ENCODE assay signal across 8 cellular contexts in genomic region chr7:149261829-149262617, GRCh38. TPM values are rescaled to one million over a fixed set of nuclear protein-coding genes. Genes with fewer than 3 reads are reported as not detected.
DNase-seq lines count a peak whose midpoint lies in the region; ATAC-seq, FAIRE-seq and TF ChIP-seq lines count a peak whose summit lies in the region.

Gene ZNF783 (plus strand): TSS chr7:149262196. CDS start chr7:149262334, 138 bp downstream.

- H3K9me2 ChIP-seq in DOHH2 (replicated peaks; ENCODE audit: control insufficient read depth, low read length) = no peaks in the 10 kb centered on the region

- no peaks in the 10 kb centered on the region for H3K27me3 Mint-ChIP-seq in activated T-helper 2 cell treated with anti-CD3 and anti-CD28 coated beads, Interferon-gamma antibody, Interleukin-2, Interleukin-4, amounts not matched to agents 10 μg/mL and 5 μg/mL and 100 μg/mL, durations not matched to agents 14 hours and 24 hours and 36 hours (ENCODE audit: low read depth)
- H3K27me3 Mint-ChIP-seq in nephron progenitor cell (ENCODE audit: low read depth, poor library complexity) = peaks cover 3% of the 10 kb centered on the region
- no peaks in the 10 kb centered on the region for H3K27me3 Mint-ChIP-seq in stimulated activated naive CD8-positive, alpha-beta T cell treated with anti-CD3 and anti-CD28 coated beads, Interleukin-15, Interleukin-2, amounts not matched to agents 100 ng/mL and 50 ng/mL, for 24 hours

- peak within 1 kb of the TSS; percentile 76 for H3K4me3 ChIP-seq in DOHH2 (ENCODE audit: low read length)
- H3K4me3 ChIP-seq in fibroblast of the aortic adventitia (ENCODE audit: low read depth, low read length) = peak within 1 kb of the TSS; percentile 74

- no peak for FAIRE-seq in RCC 7860 (lab: Jason Lieb, UNC)

- peaks cover 33% of the 10 kb centered on the region for H3K36me3 Mint-ChIP-seq in activated T-helper 2 cell treated with anti-CD3 and anti-CD28 coated beads, Interferon-gamma antibody, Interleukin-2, Interleukin-4, amounts not matched to agents 10 μg/mL and 5 μg/mL and 100 μg/mL, durations not matched to agents 14 hours and 24 hours and 36 hours (ENCODE audit: low read depth)
- H3K36me3 Mint-ChIP-seq in nephron progenitor cell (ENCODE audit: low read depth) = peaks cover 25% of the 10 kb centered on the region
- H3K36me3 Mint-ChIP-seq in stimulated activated naive CD8-positive, alpha-beta T cell treated with anti-CD3 and anti-CD28 coated beads, Interleukin-15, Interleukin-2, amounts not matched to agents 100 ng/mL and 50 ng/mL, for 24 hours (ENCODE audit: low read depth) = peaks cover 30% of the 10 kb centered on the region

- no peaks in the 10 kb centered on the region for H3K27me3 ChIP-seq in DOHH2 (ENCODE audit: control insufficient read depth, low read length)

- in situ Hi-C loops in KBM-7 (cut with MboI; ENCODE audit: low pct_unique_long_range_greater_than_20kb, low sequenced_read_pairs) = no loop called here

- peak within 1 kb of the TSS; percentile 93 for H3K27ac Mint-ChIP-seq in activated T-helper 2 cell treated with anti-CD3 and anti-CD28 coated beads, Interferon-gamma antibody, Interleukin-2, Interleukin-4, amounts not matched to agents 10 μg/mL and 5 μg/mL and 100 μg/mL, durations not matched to agents 14 hours and 24 hours and 36 hours
- no peak within 1 kb of the TSS for H3K27ac Mint-ChIP-seq in nephron progenitor cell
- peak within 1 kb of the TSS; percentile 91 for H3K27ac Mint-ChIP-seq in stimulated activated naive CD8-positive, alpha-beta T cell treated with anti-CD3 and anti-CD28 coated beads, Interleukin-15, Interleukin-2, amounts not matched to agents 100 ng/mL and 50 ng/mL, for 24 hours

- H3K27ac ChIP-seq in DOHH2 (ENCODE audit: low read depth, low read length) = no peak within 1 kb of the TSS; the same call in 1 of the 2 replicates

- TF ChIP-seq CTCF in DOHH2 (IDR thresholded peaks at IDR 0.05; ENCODE audit: low read depth, low read length, poor library complexity, severe bottlenecking) (peak; percentile 75), fibroblast of the aortic adventitia (IDR thresholded peaks at IDR 0.05; ENCODE audit: insufficient read depth, low read length) (peak; percentile 56), nephron progenitor cell (IDR thresholded peaks at IDR 0.05) (peak; percentile 56)

- ATAC-seq in GM21717 (IDR thresholded peaks at IDR 0.05; ENCODE audit: unreplicated experiment) = peak; percentile 85

- no peaks in the 10 kb centered on the region; the same call in 1 of the 2 replicates for H4K20me1 ChIP-seq in DOHH2 (ENCODE audit: control insufficient read depth, insufficient read depth, low read depth, low read length)

- no peaks in the 10 kb centered on the region for H3K9me3 Mint-ChIP-seq in activated T-helper 2 cell treated with anti-CD3 and anti-CD28 coated beads, Interferon-gamma antibody, Interleukin-2, Interleukin-4, amounts not matched to agents 10 μg/mL and 5 μg/mL and 100 μg/mL, durations not matched to agents 14 hours and 24 hours and 36 hours
- H3K9me3 Mint-ChIP-seq in nephron progenitor cell = no peaks in the 10 kb centered on the region
- H3K9me3 Mint-ChIP-seq in stimulated activated naive CD8-positive, alpha-beta T cell treated with anti-CD3 and anti-CD28 coated beads, Interleukin-15, Interleukin-2, amounts not matched to agents 100 ng/mL and 50 ng/mL, for 24 hours = no peaks in the 10 kb centered on the region

- peak within 1 kb of the TSS; percentile 82 for H3K4me3 Mint-ChIP-seq in activated T-helper 2 cell treated with anti-CD3 and anti-CD28 coated beads, Interferon-gamma antibody, Interleukin-2, Interleukin-4, amounts not matched to agents 10 μg/mL and 5 μg/mL and 100 μg/mL, durations not matched to agents 14 hours and 24 hours and 36 hours (ENCODE audit: low read depth)
- peak within 1 kb of the TSS; percentile 80 for H3K4me3 Mint-ChIP-seq in nephron progenitor cell
- H3K4me3 Mint-ChIP-seq in stimulated activated naive CD8-positive, alpha-beta T cell treated with anti-CD3 and anti-CD28 coated beads, Interleukin-15, Interleukin-2, amounts not matched to agents 100 ng/mL and 50 ng/mL, for 24 hours = peak within 1 kb of the TSS; percentile 83

- DNase-seq in KBM-7 = peak; percentile 83
- peak; percentile 74 for DNase-seq in RCC 7860 (ENCODE audit: low spot score)
- DNase-seq in activated T-helper 2 cell treated with anti-CD3 and anti-CD28 coated beads, Interferon-gamma antibody, Interleukin-2, Interleukin-4, amounts not matched to agents 10 μg/mL and 5 μg/mL and 100 μg/mL, durations not matched to agents 14 hours and 24 hours and 36 hours (ENCODE audit: low spot score) = peak; percentile 84
- DNase-seq in fibroblast of the aortic adventitia (ENCODE audit: low read depth) = peak; percentile 90
- DNase-seq in nephron progenitor cell = peak; percentile 84

- no peaks in the 10 kb centered on the region for H3K9me3 ChIP-seq in DOHH2 (ENCODE audit: control insufficient read depth, insufficient read depth, low read length)

- H3K4me1 Mint-ChIP-seq in activated T-helper 2 cell treated with anti-CD3 and anti-CD28 coated beads, Interferon-gamma antibody, Interleukin-2, Interleukin-4, amounts not matched to agents 10 μg/mL and 5 μg/mL and 100 μg/mL, durations not matched to agents 14 hours and 24 hours and 36 hours (ENCODE audit: low read depth) = peaks cover 27% of the 10 kb centered on the region
- H3K4me1 Mint-ChIP-seq in nephron progenitor cell = peaks cover 11% of the 10 kb centered on the region
- H3K4me1 Mint-ChIP-seq in stimulated activated naive CD8-positive, alpha-beta T cell treated with anti-CD3 and anti-CD28 coated beads, Interleukin-15, Interleukin-2, amounts not matched to agents 100 ng/mL and 50 ng/mL, for 24 hours (ENCODE audit: low read depth) = peaks cover 46% of the 10 kb centered on the region

- H3K79me2 ChIP-seq in DOHH2 (ENCODE audit: control insufficient read depth, low read length) = peaks cover 21% of the 10 kb centered on the region

- intact Hi-C loops in activated T-helper 2 cell treated with anti-CD3 and anti-CD28 coated beads, Interferon-gamma antibody, Interleukin-2, Interleukin-4, amounts not matched to agents 10 μg/mL and 5 μg/mL and 100 μg/mL, durations not matched to agents 14 hours and 24 hours and 36 hours (cut with micrococcal nuclease) = loop anchor here (1.0 to 10.0 kb wide), 8 partner anchors 13 to 363 kb away; partner anchors contain the start of genes ZNF398, ZNF425 and ZNF746

- peaks cover 21% of the 10 kb centered on the region for H3K4me1 ChIP-seq in DOHH2 (ENCODE audit: control insufficient read depth, low read length)

- peaks cover 25% of the 10 kb centered on the region for H3K36me3 ChIP-seq in DOHH2 (ENCODE audit: control insufficient read depth, low read length)

- peak within 1 kb of the TSS; percentile 90 for H3K4me2 ChIP-seq in DOHH2 (ENCODE audit: low read length)

- peaks cover 25% of the 10 kb centered on the region for H3F3A ChIP-seq in DOHH2 (ENCODE audit: control insufficient read depth, insufficient read depth)

RNA-seq across cellular contexts. Expression of gene ZNF783, which starts in this region (rescaled TPM):
- 25.0 and 26.8 TPM in 2 replicates for total RNA-seq in activated T-helper 2 cell treated with anti-CD3 and anti-CD28 coated beads, Interferon-gamma antibody, Interleukin-2, Interleukin-4, amounts not matched to agents 10 μg/mL and 5 μg/mL and 100 μg/mL, durations not matched to agents 14 hours and 24 hours and 36 hours
- 9.1 and 12.7 TPM in 2 replicates for total RNA-seq in fibroblast of the aortic adventitia (ENCODE audit: low replicate concordance)
